In the genomic region with DNA sequence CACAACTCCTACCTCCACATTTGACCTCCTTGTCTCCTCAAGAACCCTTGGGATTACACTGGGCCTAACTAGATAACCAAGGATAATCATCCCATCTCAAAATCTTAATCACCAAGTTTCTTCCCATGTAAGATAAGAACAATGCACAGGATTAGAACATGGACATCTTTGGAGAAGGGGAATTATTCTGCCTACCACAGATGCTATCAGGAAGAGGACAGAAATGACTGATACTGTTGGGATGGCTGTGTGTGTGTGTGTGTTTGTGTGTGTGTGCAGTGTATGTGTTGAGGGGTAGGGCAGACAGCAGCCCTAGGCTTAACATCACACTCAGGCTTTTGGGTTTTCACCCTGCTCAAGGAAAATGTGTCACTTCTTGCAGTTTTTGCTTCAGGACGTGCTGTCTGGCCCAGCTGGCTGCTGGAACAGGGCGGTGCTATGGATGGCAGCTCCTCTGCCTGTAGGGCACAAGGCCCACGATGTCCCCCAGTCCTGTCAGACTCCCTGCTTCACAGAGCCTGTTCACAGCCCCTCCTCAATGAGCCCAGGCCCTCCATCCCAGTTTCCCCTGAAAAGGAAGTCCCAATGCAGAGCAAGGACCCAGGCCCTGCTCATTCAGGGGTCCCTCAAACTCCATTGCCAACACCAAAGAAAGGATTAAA, we compare ENCODE assay signal across 19 cellular contexts. TPM values are rescaled to one million over a fixed set of nuclear protein-coding genes. Genes with fewer than 3 reads are reported as not detected.
DNase-seq lines count a peak whose midpoint lies in the region; ATAC-seq, FAIRE-seq and TF ChIP-seq lines count a peak whose summit lies in the region.
"Had no signal": no experiment of that assay in that cellular context is flagged by ENCODE, and none has a peak within 500 bp of the region (broad histone marks: within the 10 kb centered on the region; RNA-seq: fewer than 3 reads in every experiment).

No MANE protein-coding gene starts in this region.

- no peak overlapping the region for H4K8ac ChIP-seq in H1 (ENCODE audit: extremely low read depth, insufficient read depth, low read length)

- H2BK5ac ChIP-seq in H1 (ENCODE audit: low read depth, low read length) = no peak overlapping the region

- H3K27ac Mint-ChIP-seq in nephron progenitor cell = peak overlapping the region; percentile 68
- H3K27ac Mint-ChIP-seq: activated T-cell treated with anti-CD3 and anti-CD28 coated beads, Interleukin-2, amount 50 U/mL, for 72 hours; CD4-positive, alpha-beta T cell; dendritic cell treated with granulocyte-macrophage colony-stimulating factor and Interleukin-4, amounts not matched to agents 40 ng/mL and 50 ng/mL, for 4 days had no signal

- H3K27me3 ChIP-seq in SK-N-SH (ENCODE audit: insufficient read depth) (no peaks in the 10 kb centered on the region), H1 (replicated peaks in 1 of 4; ENCODE audit: control insufficient read depth in 3 of 4, extremely low read depth in 1 of 4, insufficient read depth in 3 of 4, low read length in 3 of 4) (peaks cover 0 to under 1% (median under 1%) of the 10 kb centered on the region in 4 experiments; a peak in 2 of 7 replicates), uterus (no peaks in the 10 kb centered on the region), Karpas-422 (ENCODE audit: low read length) (no peaks in the 10 kb centered on the region)

- H3K23ac ChIP-seq in H1 (ENCODE audit: insufficient read length) = no peak overlapping the region

- H3F3A ChIP-seq in SK-N-SH (replicated peaks; ENCODE audit: insufficient read depth) = peaks cover 44% of the 10 kb centered on the region

- no peak overlapping the region for H2BK15ac ChIP-seq in H1 (ENCODE audit: low read length)

- H3K9me3 ChIP-seq in SK-N-SH (no peaks in the 10 kb centered on the region), H1 (ENCODE audit: insufficient read depth in 2 of 2, low read depth in 1 of 2, low read length in 1 of 2) (no peaks in the 10 kb centered on the region), uterus (no peaks in the 10 kb centered on the region), Karpas-422 (ENCODE audit: low read length) (no peaks in the 10 kb centered on the region)

- H4K5ac ChIP-seq in H1 (ENCODE audit: insufficient read length, low read depth, low read length) = no peak overlapping the region

- no peak for FAIRE-seq in H1 (lab: Jason Lieb, UNC)

- H3K36me3 ChIP-seq in SK-N-SH (replicated peaks in 1 of 2; ENCODE audit: control insufficient read depth in 1 of 2, insufficient read depth in 2 of 2, low read length in 1 of 2) = peaks cover 27 to 31% of the 10 kb centered on the region in 2 experiments
- H3K36me3 ChIP-seq in H1 (ENCODE audit: control insufficient read depth in 2 of 4, insufficient read depth in 4 of 4, low read length in 3 of 4) = peaks cover 14 to 40% (median 30%) of the 10 kb centered on the region in 4 experiments
- H3K36me3 ChIP-seq in uterus = no peaks in the 10 kb centered on the region
- H3K36me3 ChIP-seq in Karpas-422 (ENCODE audit: insufficient read depth, low read length) = no peaks in the 10 kb centered on the region

- H2AK5ac ChIP-seq in H1 (ENCODE audit: low read depth, low read length) = no peak overlapping the region

- H3K79me2 ChIP-seq in SK-N-SH (ENCODE audit: insufficient read depth) = peaks cover 9% of the 10 kb centered on the region; the same call in 1 of the 2 replicates
- H3K79me2 ChIP-seq in H1 (ENCODE audit: control insufficient read depth in 1 of 2, insufficient read depth in 2 of 2, low read length in 2 of 2) = no peaks in the 10 kb centered on the region
- H3K79me2 ChIP-seq in Karpas-422 (ENCODE audit: low read length) = no peaks in the 10 kb centered on the region

- H3K4me3 ChIP-seq in SK-N-SH (ENCODE audit: low read depth in 2 of 2, low read length in 1 of 2) = no peak overlapping the region
- no peak overlapping the region for H3K4me3 ChIP-seq in H1 (ENCODE audit: extremely low read depth in 1 of 4, insufficient read depth in 2 of 4, low read depth in 3 of 4, low read length in 4 of 4)
- H3K4me3 ChIP-seq in uterus = no peak overlapping the region
- H3K4me3 ChIP-seq in Karpas-422 (ENCODE audit: low read length) = no peak overlapping the region
- H3K4me3 ChIP-seq: GM12878 had no signal

- no peak overlapping the region for H3K9ac ChIP-seq in SK-N-SH
- H3K9ac ChIP-seq in H1 (replicated peaks in 1 of 4; ENCODE audit: extremely low read depth in 1 of 4, low read depth in 3 of 4, low read length in 3 of 4) = no peak overlapping the region; a peak in 1 of 7 replicates
- H3K9ac ChIP-seq in Karpas-422 (ENCODE audit: low read length) = no peak overlapping the region

- peak overlapping the region in 1 of 2 experiments; percentile 28; a peak in 1 of 4 replicates for H3K27ac ChIP-seq in SK-N-SH (ENCODE audit: low read depth in 2 of 2, low read length in 1 of 2)
- 0 out of 2 replicates have a peak overlapping the region, but pooled peaks have one; percentile 29 for H3K27ac ChIP-seq in H1 (ENCODE audit: low read depth, low read length)
- H3K27ac ChIP-seq in uterus = peak overlapping the region; percentile 19 to 22
- H3K27ac ChIP-seq in Karpas-422 (ENCODE audit: low read length) = no peak overlapping the region

- TF ChIP-seq POLR2A in H1 (IDR thresholded peaks at IDR 0.05; ENCODE audit: control extremely low read depth in 1 of 2, low read depth in 2 of 2, low read length in 2 of 2) (peak in 1 of 2 experiments; percentile 35; a peak in 1 of 3 replicates), uterus (IDR thresholded peaks at IDR 0.05) (no peak)

- POLR2A ChIA-PET in SK-N-SH (lab: Yijun Ruan, JAX) (no interaction called here), H1 (lab: Charles Lee; ENCODE audit: partially characterized antibody) (interaction anchor here (0.7 to 8.4 kb wide), 9 partner anchors 8 to 213 kb away, joined by 3 to 55 read pairs (median 4); a partner anchor contains a TSS)

- CTCF ChIA-PET in SK-N-SH (lab: Yijun Ruan, JAX) = no interaction called here
- CTCF ChIA-PET in H1 (lab: Charles Lee; ENCODE audit: partially characterized antibody) = interaction anchor here (0.9 to 2.8 kb wide), 5 partner anchors 10 to 95 kb away, joined by 4 to 23 read pairs (median 5); a partner anchor contains a TSS

- no peaks in the 10 kb centered on the region for H3K79me1 ChIP-seq in H1 (ENCODE audit: low read depth, low read length)

- H3K4me3 Mint-ChIP-seq in nephron progenitor cell = no peak overlapping the region
- H3K4me3 Mint-ChIP-seq: activated T-cell treated with anti-CD3 and anti-CD28 coated beads, Interleukin-2, amount 50 U/mL, for 72 hours; CD4-positive, alpha-beta T cell; dendritic cell treated with granulocyte-macrophage colony-stimulating factor and Interleukin-4, amounts not matched to agents 40 ng/mL and 50 ng/mL, for 4 days had no signal

- TF ChIP-seq CTCF in SK-N-SH (IDR thresholded peaks at IDR 0.05) (no peak), H1 (IDR thresholded peaks at IDR 0.05; ENCODE audit: control extremely low read depth in 1 of 3, insufficient read depth in 1 of 3, low read depth in 1 of 3, low read length in 3 of 3) (no peak), nephron progenitor cell (IDR thresholded peaks at IDR 0.05) (no peak), uterus (IDR thresholded peaks at IDR 0.05) (no peak)

- H3K9me3 Mint-ChIP-seq in nephron progenitor cell = no peaks in the 10 kb centered on the region
- H3K9me3 Mint-ChIP-seq: activated T-cell treated with anti-CD3 and anti-CD28 coated beads, Interleukin-2, amount 50 U/mL, for 72 hours; CD4-positive, alpha-beta T cell; dendritic cell treated with granulocyte-macrophage colony-stimulating factor and Interleukin-4, amounts not matched to agents 40 ng/mL and 50 ng/mL, for 4 days had no signal

- ATAC-seq in SK-N-SH treated with all-trans-retinoic acid at 6 μM for 48 hours (peak; percentile 6), HG03196 (IDR thresholded peaks at IDR 0.05; ENCODE audit: unreplicated experiment) (no peak)
- ATAC-seq: activated T-cell treated with anti-CD3 and anti-CD28 coated beads, Interleukin-2, amount 50 U/mL, for 72 hours had no signal

- no peak overlapping the region for H3K4ac ChIP-seq in H1 (replicated peaks; ENCODE audit: insufficient read length, low read depth, low read length)

- intact Hi-C loops in uterus (cut with DNase I; ENCODE audit: low total_unique reads) = no loop called here

- TF ChIP-seq RAD21 in SK-N-SH (IDR thresholded peaks at IDR 0.05; ENCODE audit: low read length) (no peak), H1 (IDR thresholded peaks at IDR 0.05 in 1 of 2, conservative IDR thresholded peaks at IDR 0.05 in 1 of 2; ENCODE audit: low read depth in 2 of 2, low read length in 2 of 2) (no peak)

- no peak overlapping the region for H3K18ac ChIP-seq in H1 (ENCODE audit: extremely low read depth, low read length)

- no peak overlapping the region for H2BK12ac ChIP-seq in H1 (ENCODE audit: low read depth, low read length)

- H3K4me1 ChIP-seq in SK-N-SH (ENCODE audit: control insufficient read depth in 1 of 2, insufficient read depth in 2 of 2, low read depth in 1 of 2, low read length in 1 of 2) = peaks cover 0 to 4% of the 10 kb centered on the region in 2 experiments; a peak in 1 of 4 replicates
- peaks cover 0 to 6% (median 2%) of the 10 kb centered on the region in 4 experiments; a peak in 2 of 7 replicates for H3K4me1 ChIP-seq in H1 (replicated peaks in 1 of 4; ENCODE audit: control insufficient read depth in 3 of 4, insufficient read depth in 4 of 4, low read length in 3 of 4)
- H3K4me1 ChIP-seq in uterus = peaks cover 4 to 7% of the 10 kb centered on the region in 2 donors
- H3K4me1 ChIP-seq in Karpas-422 (ENCODE audit: low read length) = peaks cover 11% of the 10 kb centered on the region

- no peak overlapping the region for H4K91ac ChIP-seq in H1 (replicated peaks; ENCODE audit: insufficient read length, low read length)

- H2AFZ ChIP-seq in SK-N-SH (ENCODE audit: low read depth) (no peak overlapping the region), H1 (ENCODE audit: low read length) (no peak overlapping the region), Karpas-422 (ENCODE audit: low read length) (no peak overlapping the region)

- no peaks in the 10 kb centered on the region for H3K23me2 ChIP-seq in H1 (ENCODE audit: low read depth, low read length)

- H3K27me3 Mint-ChIP-seq in nephron progenitor cell (ENCODE audit: low read depth, poor library complexity) = peaks cover 3% of the 10 kb centered on the region

- H4K20me1 ChIP-seq in SK-N-SH (ENCODE audit: insufficient read depth) (peaks cover 30% of the 10 kb centered on the region), H1 (replicated peaks in 1 of 2; ENCODE audit: control insufficient read depth in 1 of 2, insufficient read depth in 2 of 2, low read length in 2 of 2) (peaks cover 5 to 8% of the 10 kb centered on the region in 2 experiments), Karpas-422 (ENCODE audit: insufficient read depth, low read depth, low read length) (no peaks in the 10 kb centered on the region)

- DNase-seq in SK-N-SH = no peak
- no peak for DNase-seq in H1 (ENCODE audit: low read depth in 1 of 2, low spot score in 2 of 2)
- DNase-seq in nephron progenitor cell = no peak
- no peak for DNase-seq in uterus
- no peak for DNase-seq in Karpas-422
- no peak for DNase-seq in stimulated activated CD4-positive, alpha-beta T cell treated with anti-CD3 and anti-CD28 coated beads, Interleukin-4, amount 100 ng/mL, for 24 hours
- DNase-seq: 8988T; activated CD4-positive, alpha-beta T cell treated with anti-CD3 and anti-CD28 coated beads, Interleukin-2, amount 50 U/mL, for 1 hour; activated T-cell treated with anti-CD3 and anti-CD28 coated beads, Interleukin-2, amount 50 U/mL, for 72 hours; CD4-positive, alpha-beta T cell; midbrain; NCI-H2029 treated with DMSO at 0.1 percent for 48 hours; SHP77; trophoblast cell had no signal

- H2BK20ac ChIP-seq in H1 (ENCODE audit: low read length) = no peak overlapping the region

- peaks cover 41% of the 10 kb centered on the region for H3K36me3 Mint-ChIP-seq in nephron progenitor cell (ENCODE audit: low read depth)

- H3K14ac ChIP-seq in H1 (ENCODE audit: insufficient read length) = no peak overlapping the region

- 71% methylated on average over 3 of the region's 3 CpGs for WGBS in SK-N-SH (ENCODE audit: low lambda C conversion rate)
- WGBS in H1 (ENCODE audit: extremely low coverage in 1 of 2, insufficient coverage in 1 of 2, insufficient read length in 1 of 2, insufficient replicate concordance in 2 of 2, low coverage in 1 of 2, low lambda C conversion rate in 2 of 2, missing lambda C conversion rate in 1 of 2), 2 experiments = 83% methylated on average over 3 of the region's 3 CpGs; no CpG with 5 or more reads in 1 of the 2 experiments

- H3K4me2 ChIP-seq in SK-N-SH (no peak overlapping the region), H1 (ENCODE audit: insufficient read depth in 1 of 2, low read depth in 2 of 2, low read length in 2 of 2) (no peak overlapping the region; a peak in 1 of 4 replicates), Karpas-422 (ENCODE audit: low read depth, low read length, poor library complexity, severe bottlenecking) (no peak overlapping the region)

- no peak overlapping the region for H2BK120ac ChIP-seq in H1 (replicated peaks; ENCODE audit: low read depth, low read length)

- H3K9me2 ChIP-seq in SK-N-SH (no peaks in the 10 kb centered on the region), Karpas-422 (replicated peaks; ENCODE audit: insufficient read depth, low read length) (no peaks in the 10 kb centered on the region)

- peaks cover 77% of the 10 kb centered on the region for H3K4me1 Mint-ChIP-seq in nephron progenitor cell

- H3K56ac ChIP-seq in H1 (replicated peaks; ENCODE audit: insufficient read length, low read depth, low read length) = no peak overlapping the region

- TF ChIP-seq EP300 in SK-N-SH (IDR thresholded peaks at IDR 0.05; ENCODE audit: borderline replicate concordance in 1 of 2, low read depth in 1 of 2, low read length in 1 of 2) (no peak), H1 (IDR thresholded peaks at IDR 0.05; ENCODE audit: borderline replicate concordance in 1 of 2, low read depth in 2 of 2, low read length in 2 of 2) (no peak)

RNA-seq across cellular contexts. Expression of a gene that starts 7.7 kb away (rescaled TPM):
- polyA plus RNA-seq in SK-N-SH (2012; rRNA removed) = 0.99 and 1.4 TPM in 2 replicates
- 0.50 and 1.1 TPM in 2 replicates for polyA plus RNA-seq in SK-N-SH (2012; cell fraction: cytosol; rRNA removed)
- polyA plus RNA-seq in SK-N-SH (2012; cell fraction: nucleus; rRNA removed) = 0.95 and 1.0 TPM in 2 replicates
- 1.3 and 1.4 TPM in 2 replicates for total RNA-seq in H1 (2021; fragmentation: NEBNext Ultra II Directional; extraction: Animal tissue kit (Norgen Biotek cat#: 25700))
- polyA plus RNA-seq in H1 (2011; rRNA removed) = 1.8 and 2.4 TPM in 2 replicates
- 1.00 TPM for polyA plus RNA-seq in H1 (2011; cell fraction: cytosol; rRNA removed)
- polyA plus RNA-seq in H1 (2011; cell fraction: nucleus; rRNA removed) = 2.7 TPM
- 0.49 to 1.4 TPM (median 0.95 TPM) in 4 replicates for polyA plus RNA-seq in H1 (2012, experiment 1 of 2)
- polyA plus RNA-seq in H1 (2012, experiment 2 of 2) = 0.83 TPM
- polyA plus RNA-seq in H1 (2013, experiment 1 of 2) = 1.5 TPM
- 1.0 TPM for polyA plus RNA-seq in H1 (2013, experiment 2 of 2)
- polyA minus RNA-seq in H1 (2011; rRNA and poly(A)+ RNA removed) = 0.73 and 1.2 TPM in 2 replicates
- not detected for polyA minus RNA-seq in H1 (2011; cell fraction: cytosol; rRNA and poly(A)+ RNA removed)
- polyA minus RNA-seq in H1 (2011; cell fraction: nucleus; rRNA and poly(A)+ RNA removed) = not detected
- total RNA-seq in uterus = under 1 TPM in 1 of 4 donors, not detected in 3; 0.14 TPM
- 26.8 and 35.2 TPM in 2 replicates for total RNA-seq in Karpas-422 (2014; rRNA removed; shearing (Covaris generic); ENCODE audit: low replicate concordance)
- total RNA-seq: CD4-positive, alpha-beta T cell; fibroblast of villous mesenchyme had no signal

RNA-seq across cellular contexts. Expression of a gene that starts 8.3 kb away (rescaled TPM):
- polyA plus RNA-seq in SK-N-SH (2012; rRNA removed) (589 and 620 TPM in 2 replicates), H1 (2011; rRNA removed) (62.5 and 71.2 TPM in 2 replicates)
- polyA plus RNA-seq in SK-N-SH (2012; cell fraction: cytosol; rRNA removed) = 525 and 639 TPM in 2 replicates
- 1,146 and 1,394 TPM in 2 replicates for polyA plus RNA-seq in SK-N-SH (2012; cell fraction: nucleus; rRNA removed)
- total RNA-seq in H1 (2021; fragmentation: NEBNext Ultra II Directional; extraction: Animal tissue kit (Norgen Biotek cat#: 25700)) = 181 and 197 TPM in 2 replicates
- polyA plus RNA-seq in H1 (2011; cell fraction: cytosol; rRNA removed) = 159 TPM
- polyA plus RNA-seq in H1 (2011; cell fraction: nucleus; rRNA removed) = 217 TPM
- 249 to 272 TPM (median 266 TPM) in 4 replicates for polyA plus RNA-seq in H1 (2012, experiment 1 of 2)
- 161 TPM for polyA plus RNA-seq in H1 (2012, experiment 2 of 2)
- polyA plus RNA-seq in H1 (2013, experiment 1 of 2) = 162 TPM
- 155 TPM for polyA plus RNA-seq in H1 (2013, experiment 2 of 2)
- polyA minus RNA-seq in H1 (2011; rRNA and poly(A)+ RNA removed) = 20.1 and 22.0 TPM in 2 replicates
- polyA minus RNA-seq in H1 (2011; cell fraction: cytosol; rRNA and poly(A)+ RNA removed) = 69.5 TPM
- polyA minus RNA-seq in H1 (2011; cell fraction: nucleus; rRNA and poly(A)+ RNA removed) = 52.3 TPM
- total RNA-seq in uterus = 1,000 to 10,000 TPM in 2 of 4 donors, 100 to 1,000 TPM in 2; 491 to 2,682 (median 829) TPM
- 0.19 TPM in 1 of 2 replicates, not detected in the other for total RNA-seq in Karpas-422 (2014; rRNA removed; shearing (Covaris generic); ENCODE audit: low replicate concordance)

RNA-seq across cellular contexts. Expression of a gene that starts 16.5 kb away (rescaled TPM):
- polyA plus RNA-seq in SK-N-SH (2012; rRNA removed) = 4.9 and 5.2 TPM in 2 replicates
- polyA plus RNA-seq in SK-N-SH (2012; cell fraction: cytosol; rRNA removed) = 1.9 and 2.5 TPM in 2 replicates
- 18.4 and 21.3 TPM in 2 replicates for polyA plus RNA-seq in SK-N-SH (2012; cell fraction: nucleus; rRNA removed)
- total RNA-seq in H1 (2021; fragmentation: NEBNext Ultra II Directional; extraction: Animal tissue kit (Norgen Biotek cat#: 25700)) = 17.5 and 18.6 TPM in 2 replicates
- polyA plus RNA-seq in H1 (2011; rRNA removed) = 15.9 and 18.7 TPM in 2 replicates
- polyA plus RNA-seq in H1 (2011; cell fraction: cytosol; rRNA removed) = 18.5 TPM
- polyA plus RNA-seq in H1 (2011; cell fraction: nucleus; rRNA removed) = 26.3 TPM
- polyA plus RNA-seq in H1 (2012, experiment 1 of 2) = 11.9 to 15.0 TPM (median 13.1 TPM) in 4 replicates
- 19.9 TPM for polyA plus RNA-seq in H1 (2012, experiment 2 of 2)
- polyA plus RNA-seq in H1 (2013, experiment 1 of 2) = 13.2 TPM
- 13.3 TPM for polyA plus RNA-seq in H1 (2013, experiment 2 of 2)
- 16.5 and 20.0 TPM in 2 replicates for polyA minus RNA-seq in H1 (2011; rRNA and poly(A)+ RNA removed)
- 17.8 TPM for polyA minus RNA-seq in H1 (2011; cell fraction: cytosol; rRNA and poly(A)+ RNA removed)
- polyA minus RNA-seq in H1 (2011; cell fraction: nucleus; rRNA and poly(A)+ RNA removed) = 27.4 TPM
- 1 to 10 TPM in 3 of 4 donors, not detected in 1; 1.5 to 3.6 (median 2.4) TPM for total RNA-seq in uterus
- 15.3 and 16.0 TPM in 2 replicates for total RNA-seq in Karpas-422 (2014; rRNA removed; shearing (Covaris generic); ENCODE audit: low replicate concordance)

RNA-seq across cellular contexts. Expression of a gene that starts 23.4 kb away (rescaled TPM):
- polyA plus RNA-seq in SK-N-SH (2012; rRNA removed) (20.9 and 22.0 TPM in 2 replicates), H1 (2011; rRNA removed) (8.2 and 8.6 TPM in 2 replicates)
- polyA plus RNA-seq in SK-N-SH (2012; cell fraction: cytosol; rRNA removed) = 18.4 and 19.9 TPM in 2 replicates
- 23.6 and 25.8 TPM in 2 replicates for polyA plus RNA-seq in SK-N-SH (2012; cell fraction: nucleus; rRNA removed)
- 9.0 and 10.5 TPM in 2 replicates for total RNA-seq in H1 (2021; fragmentation: NEBNext Ultra II Directional; extraction: Animal tissue kit (Norgen Biotek cat#: 25700))
- 10.2 TPM for polyA plus RNA-seq in H1 (2011; cell fraction: cytosol; rRNA removed)
- polyA plus RNA-seq in H1 (2011; cell fraction: nucleus; rRNA removed) = 9.0 TPM
- polyA plus RNA-seq in H1 (2012, experiment 1 of 2) = 5.6 to 10.9 TPM (median 9.7 TPM) in 4 replicates
- polyA plus RNA-seq in H1 (2012, experiment 2 of 2) = 7.0 TPM
- polyA plus RNA-seq in H1 (2013, experiment 1 of 2) = 9.5 TPM
- 10.1 TPM for polyA plus RNA-seq in H1 (2013, experiment 2 of 2)
- polyA minus RNA-seq in H1 (2011; rRNA and poly(A)+ RNA removed) = 2.7 and 3.1 TPM in 2 replicates
- 5.0 TPM for polyA minus RNA-seq in H1 (2011; cell fraction: cytosol; rRNA and poly(A)+ RNA removed)
- 4.1 TPM for polyA minus RNA-seq in H1 (2011; cell fraction: nucleus; rRNA and poly(A)+ RNA removed)
- total RNA-seq in uterus = 100 to 1,000 TPM in 1 of 4 donors, 10 to 100 TPM in 2, 1 to 10 TPM in 1; 9.0 to 120 (median 32.1) TPM
- 13.2 and 24.0 TPM in 2 replicates for total RNA-seq in Karpas-422 (2014; rRNA removed; shearing (Covaris generic); ENCODE audit: low replicate concordance)

RNA-seq across cellular contexts. Expression of a gene that starts 23.7 kb away (rescaled TPM):
- polyA plus RNA-seq in SK-N-SH (2012; rRNA removed) (64.9 and 157 TPM in 2 replicates), H1 (2011; rRNA removed) (105 and 169 TPM in 2 replicates)
- polyA plus RNA-seq in SK-N-SH (2012; cell fraction: cytosol; rRNA removed) = not detected in 2 replicates
- polyA plus RNA-seq in SK-N-SH (2012; cell fraction: nucleus; rRNA removed) = 125 TPM in 1 of 2 replicates, not detected in the other
- 14,987 and 16,528 TPM in 2 replicates for total RNA-seq in H1 (2021; fragmentation: NEBNext Ultra II Directional; extraction: Animal tissue kit (Norgen Biotek cat#: 25700))
- 147 TPM for polyA plus RNA-seq in H1 (2011; cell fraction: cytosol; rRNA removed)
- polyA plus RNA-seq in H1 (2011; cell fraction: nucleus; rRNA removed) = 8,272 TPM
- 41.1 to 222 TPM (median 149 TPM) in 4 replicates for polyA plus RNA-seq in H1 (2012, experiment 1 of 2)
- polyA plus RNA-seq in H1 (2012, experiment 2 of 2) = 95.4 TPM
- not detected for polyA plus RNA-seq in H1 (2013, experiment 1 of 2)
- not detected for polyA plus RNA-seq in H1 (2013, experiment 2 of 2)
- polyA minus RNA-seq in H1 (2011; rRNA and poly(A)+ RNA removed) = 22,686 and 26,507 TPM in 2 replicates
- 25,731 TPM for polyA minus RNA-seq in H1 (2011; cell fraction: cytosol; rRNA and poly(A)+ RNA removed)
- 138,882 TPM for polyA minus RNA-seq in H1 (2011; cell fraction: nucleus; rRNA and poly(A)+ RNA removed)
- over 10,000 TPM in 2 of 4 donors, 1,000 to 10,000 TPM in 2; 2,632 to 57,722 (median 9,015) TPM for total RNA-seq in uterus
- 23,349 and 56,129 TPM in 2 replicates for total RNA-seq in Karpas-422 (2014; rRNA removed; shearing (Covaris generic); ENCODE audit: low replicate concordance)

Comparison
In these comparisons a context has a peak if more than half of its experiments do, and no peak if none do; other contexts are left out.
1. RNA of a gene that starts 7.7 kb away (total RNA-seq): 26.8 to 35.2 TPM in Karpas-422; 1.3 to 1.4 TPM in H1 and 0.14 TPM in uterus; every median in the first group is over 10 times any median in the second.
2. RNA of a gene that starts 8.3 kb away (total RNA-seq): 491 to 2,682 TPM in uterus and 181 to 197 TPM in H1; 0.19 TPM in Karpas-422; every median in the first group is over 100 times any median in the second.